Comparison of ENCODE assay signal across 17 cellular contexts in the genomic region with DNA sequence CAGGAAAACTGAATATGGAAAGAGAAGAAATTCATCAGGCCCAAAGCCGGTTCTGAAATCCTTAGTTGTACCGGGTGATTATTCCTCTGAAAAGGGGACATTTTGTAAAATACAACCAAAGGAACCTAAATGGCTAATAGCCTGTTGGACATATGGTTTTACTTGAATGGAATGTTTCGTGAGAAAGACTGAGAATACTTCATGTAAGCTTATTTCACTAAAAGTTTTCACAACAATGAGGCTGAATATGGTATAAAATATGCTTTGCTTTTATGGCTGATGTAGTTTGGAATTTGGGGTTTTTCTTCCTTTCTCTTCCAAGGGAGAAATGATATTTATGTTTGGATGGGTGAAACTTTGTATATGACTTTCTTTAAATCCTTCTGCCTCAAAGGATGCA. TPM values are rescaled to one million over a fixed set of nuclear protein-coding genes. Genes with fewer than 3 reads are reported as not detected.
"Had no signal": no experiment of that assay in that cellular context is flagged by ENCODE, and none has a peak within 500 bp of the region (broad histone marks: within the 10 kb centered on the region; RNA-seq: fewer than 3 reads in every experiment).

No MANE protein-coding gene starts in this region.

- H3K36me3 ChIP-seq: heart left ventricle, tibial artery had no signal

- H3K36me3 Mint-ChIP-seq: activated naive CD8-positive, alpha-beta T cell treated with anti-CD3 and anti-CD28 coated beads, Interleukin-2, amount 10 ng/mL, durations not matched to agents 7 days and 5 days; stimulated activated naive B cell treated with anti-CD40 and anti-IgM and Interleukin-4, amounts not matched to agents 10 μg/mL and 1 μg/mL and 100 μg/mL, for 72 hours had no signal

- H3K9me3 Mint-ChIP-seq: activated naive CD8-positive, alpha-beta T cell treated with anti-CD3 and anti-CD28 coated beads, Interleukin-2, amount 10 ng/mL, durations not matched to agents 7 days and 5 days; stimulated activated naive B cell treated with anti-CD40 and anti-IgM and Interleukin-4, amounts not matched to agents 10 μg/mL and 1 μg/mL and 100 μg/mL, for 72 hours had no signal

- H3K27ac Mint-ChIP-seq: activated naive CD8-positive, alpha-beta T cell treated with anti-CD3 and anti-CD28 coated beads, Interleukin-2, amount 10 ng/mL, durations not matched to agents 7 days and 5 days; naive B cell; stimulated activated naive B cell treated with anti-CD40 and anti-IgM and Interleukin-4, amounts not matched to agents 10 μg/mL and 1 μg/mL and 100 μg/mL, for 72 hours had no signal

- ATAC-seq: esophagus mucosa; heart left ventricle; left cardiac atrium; stimulated activated naive B cell treated with anti-CD40 and anti-IgM and Interleukin-4, amounts not matched to agents 10 μg/mL and 1 μg/mL and 100 μg/mL, for 72 hours had no signal

- H3K27me3 ChIP-seq: tibial artery had no signal

- H3K27ac ChIP-seq: heart left ventricle had no signal

- H3K4me3 Mint-ChIP-seq: activated naive CD8-positive, alpha-beta T cell treated with anti-CD3 and anti-CD28 coated beads, Interleukin-2, amount 10 ng/mL, durations not matched to agents 7 days and 5 days; naive B cell; stimulated activated naive B cell treated with anti-CD40 and anti-IgM and Interleukin-4, amounts not matched to agents 10 μg/mL and 1 μg/mL and 100 μg/mL, for 72 hours had no signal

- H3K4me3 ChIP-seq: heart left ventricle, lung had no signal

- H3K9me3 ChIP-seq: heart left ventricle, tibial artery had no signal

- DNase-seq: activated CD4-positive, CD25-positive, alpha-beta regulatory T cell treated with anti-CD3 and anti-CD28 coated beads, Interleukin-2, amount 50 U/mL, for 72 hours; activated naive CD4-positive, alpha-beta T cell; activated naive CD8-positive, alpha-beta T cell treated with anti-CD3 and anti-CD28 coated beads, Interleukin-2, amount 10 ng/mL, durations not matched to agents 7 days and 5 days; aorta; heart left ventricle; left cardiac atrium; naive B cell; posterior cingulate gyrus; retina; stimulated activated naive B cell treated with anti-CD40 and anti-IgM and Interleukin-4, amounts not matched to agents 10 μg/mL and 1 μg/mL and 100 μg/mL, for 72 hours; T-helper 1 cell; T1000; tibial artery had no signal

RNA-seq across cellular contexts. Expression of gene GRIA3, which starts 2.7 kb away (rescaled TPM):
- total RNA-seq: activated CD8-positive, alpha-beta memory T cell treated with anti-CD3 and anti-CD28 coated beads for 36 hours; dermis microvascular lymphatic vessel endothelial cell had no signal
